In genomic region chr7:71439316-71439715, GRCh38 we compare ENCODE assay signal across 29 cellular contexts.
DNase-seq lines count a peak whose midpoint lies in the region; ATAC-seq, FAIRE-seq and TF ChIP-seq lines count a peak whose summit lies in the region.
"Had no signal": no experiment of that assay in that cellular context is flagged by ENCODE, and none has a peak within 500 bp of the region (broad histone marks: within the 10 kb centered on the region; RNA-seq: fewer than 3 reads in every experiment).

No MANE protein-coding gene starts in this region.

- H2BK5ac ChIP-seq in H1 (ENCODE audit: low read depth, low read length), result no peak overlapping the region

- H4K8ac ChIP-seq in H1 (ENCODE audit: extremely low read depth, insufficient read depth, low read length), result no peak overlapping the region

- CTCF ChIA-PET in H1 (lab: Charles Lee; ENCODE audit: partially characterized antibody), result interaction anchor here (0.5 kb wide), 1 partner anchor 59 kb away, joined by 4 read pairs; no protein-coding TSS in a partner anchor
- CTCF ChIA-PET in activated CD8-positive, alpha-beta memory T cell treated with anti-CD3 and anti-CD28 coated beads, Interleukin-2, amount 10 ng/mL, durations not matched to agents 7 days and 5 days (lab: Charles Lee), result no interaction called here

- POLR2A ChIA-PET in H1 (lab: Charles Lee; ENCODE audit: partially characterized antibody), result no interaction called here

- no peak overlapping the region for H3K56ac ChIP-seq in H1 (replicated peaks; ENCODE audit: insufficient read length, low read depth, low read length)

- H3K4me3 ChIP-seq in H1 (ENCODE audit: extremely low read depth in 1 of 4, insufficient read depth in 2 of 4, low read depth in 3 of 4, low read length in 4 of 4) (no peak overlapping the region), osteoblast (ENCODE audit: insufficient read depth, low read length) (no peak overlapping the region), uterus (no peak overlapping the region)
- H3K4me3 ChIP-seq: BLaER1, GM12878 had no signal

- H3K4me2 ChIP-seq in H1 (ENCODE audit: insufficient read depth in 1 of 2, low read depth in 2 of 2, low read length in 2 of 2) (no peak overlapping the region), osteoblast (ENCODE audit: insufficient read depth, low read length) (no peak overlapping the region)
- H3K4me2 ChIP-seq: BLaER1 had no signal

- H3K27me3 ChIP-seq in H1 (replicated peaks in 1 of 4; ENCODE audit: control insufficient read depth in 3 of 4, extremely low read depth in 1 of 4, insufficient read depth in 3 of 4, low read length in 3 of 4), result no peaks in the 10 kb centered on the region
- no peaks in the 10 kb centered on the region for H3K27me3 ChIP-seq in osteoblast (ENCODE audit: insufficient read depth, low read length)
- H3K27me3 ChIP-seq in uterus, result no peaks in the 10 kb centered on the region
- H3K27me3 ChIP-seq: BE2C, BLaER1 had no signal

- H3K9me3 ChIP-seq in H1 (ENCODE audit: insufficient read depth in 2 of 2, low read depth in 1 of 2, low read length in 1 of 2) (peaks cover 12 to 14% of the 10 kb centered on the region in 2 experiments), osteoblast (ENCODE audit: low read depth, low read length) (no peaks in the 10 kb centered on the region), uterus (no peaks in the 10 kb centered on the region)
- H3K9me3 ChIP-seq: BE2C had no signal

- peaks cover 16% of the 10 kb centered on the region for H3K9me3 Mint-ChIP-seq in activated CD8-positive, alpha-beta memory T cell treated with anti-CD3 and anti-CD28 coated beads, Interleukin-2, amount 10 ng/mL, durations not matched to agents 7 days and 5 days (ENCODE audit: low read depth)

- TF ChIP-seq CTCF in H1 (IDR thresholded peaks at IDR 0.05; ENCODE audit: control extremely low read depth in 1 of 3, insufficient read depth in 1 of 3, low read depth in 1 of 3, low read length in 3 of 3) (no peak), osteoblast (IDR thresholded peaks at IDR 0.05; ENCODE audit: extremely low read depth, low read depth, low read length) (no peak), uterus (IDR thresholded peaks at IDR 0.05) (no peak)

- no peaks in the 10 kb centered on the region for H3K27me3 Mint-ChIP-seq in activated CD8-positive, alpha-beta memory T cell treated with anti-CD3 and anti-CD28 coated beads, Interleukin-2, amount 10 ng/mL, durations not matched to agents 7 days and 5 days
- H3K27me3 Mint-ChIP-seq: CD4-positive, alpha-beta memory T cell; CD4-positive, CD25-positive, alpha-beta regulatory T cell; CD8-positive, alpha-beta memory T cell had no signal

- TF ChIP-seq EP300 in H1 (IDR thresholded peaks at IDR 0.05; ENCODE audit: borderline replicate concordance in 1 of 2, low read depth in 2 of 2, low read length in 2 of 2), result no peak

- no peaks in the 10 kb centered on the region for H3K4me1 Mint-ChIP-seq in activated CD8-positive, alpha-beta memory T cell treated with anti-CD3 and anti-CD28 coated beads, Interleukin-2, amount 10 ng/mL, durations not matched to agents 7 days and 5 days
- H3K4me1 Mint-ChIP-seq: CD14-positive monocyte; CD4-positive, alpha-beta memory T cell; CD4-positive, CD25-positive, alpha-beta regulatory T cell; CD8-positive, alpha-beta memory T cell had no signal

- TF ChIP-seq RAD21 in H1 (IDR thresholded peaks at IDR 0.05 in 1 of 2, conservative IDR thresholded peaks at IDR 0.05 in 1 of 2; ENCODE audit: low read depth in 2 of 2, low read length in 2 of 2), result no peak

- no peak for TF ChIP-seq POLR2A in H1 (IDR thresholded peaks at IDR 0.05; ENCODE audit: control extremely low read depth in 1 of 2, low read depth in 2 of 2, low read length in 2 of 2)
- no peak for TF ChIP-seq POLR2A in uterus (IDR thresholded peaks at IDR 0.05)

- no peak overlapping the region for H3K9ac ChIP-seq in H1 (replicated peaks in 1 of 4; ENCODE audit: extremely low read depth in 1 of 4, low read depth in 3 of 4, low read length in 3 of 4)
- H3K9ac ChIP-seq: BLaER1 had no signal

- H3K23me2 ChIP-seq in H1 (ENCODE audit: low read depth, low read length), result no peaks in the 10 kb centered on the region

- no peaks in the 10 kb centered on the region; a peak in 1 of 4 replicates for H3K79me2 ChIP-seq in H1 (ENCODE audit: control insufficient read depth in 1 of 2, insufficient read depth in 2 of 2, low read length in 2 of 2)
- H3K79me2 ChIP-seq in osteoblast (ENCODE audit: insufficient read depth, low read length), result no peaks in the 10 kb centered on the region

- H3K4ac ChIP-seq in H1 (replicated peaks; ENCODE audit: insufficient read length, low read depth, low read length), result no peak overlapping the region

- no peak overlapping the region for H2AFZ ChIP-seq in H1 (ENCODE audit: low read length)
- H2AFZ ChIP-seq in osteoblast (ENCODE audit: low read length), result no peak overlapping the region

- H3K79me1 ChIP-seq in H1 (ENCODE audit: low read depth, low read length), result no peaks in the 10 kb centered on the region

- no peak for FAIRE-seq in H1 (lab: Jason Lieb, UNC)
- FAIRE-seq: A204.1, GM12878, GM12892, GM18507 had no signal

- H2BK15ac ChIP-seq in H1 (ENCODE audit: low read length), result no peak overlapping the region

- H3K36me3 Mint-ChIP-seq in activated CD8-positive, alpha-beta memory T cell treated with anti-CD3 and anti-CD28 coated beads, Interleukin-2, amount 10 ng/mL, durations not matched to agents 7 days and 5 days, result peaks cover 3% of the 10 kb centered on the region
- H3K36me3 Mint-ChIP-seq: CD14-positive monocyte; CD4-positive, alpha-beta memory T cell; CD4-positive, CD25-positive, alpha-beta regulatory T cell; CD8-positive, alpha-beta memory T cell had no signal

- no peak overlapping the region for H2AK5ac ChIP-seq in H1 (ENCODE audit: low read depth, low read length)

- H4K91ac ChIP-seq in H1 (replicated peaks; ENCODE audit: insufficient read length, low read length), result peak overlapping the region; percentile 2

- no peak overlapping the region for H3K27ac Mint-ChIP-seq in activated CD8-positive, alpha-beta memory T cell treated with anti-CD3 and anti-CD28 coated beads, Interleukin-2, amount 10 ng/mL, durations not matched to agents 7 days and 5 days
- H3K27ac Mint-ChIP-seq: CD14-positive monocyte; CD4-positive, alpha-beta memory T cell; CD4-positive, CD25-positive, alpha-beta regulatory T cell; CD8-positive, alpha-beta memory T cell had no signal

- H4K20me1 ChIP-seq in H1 (replicated peaks in 1 of 2; ENCODE audit: control insufficient read depth in 1 of 2, insufficient read depth in 2 of 2, low read length in 2 of 2) (no peaks in the 10 kb centered on the region), osteoblast (ENCODE audit: insufficient read depth, low read length) (no peaks in the 10 kb centered on the region)
- H4K20me1 ChIP-seq: BLaER1 had no signal

- H3K14ac ChIP-seq in H1 (ENCODE audit: insufficient read length), result no peak overlapping the region

- DNase-seq in H1 (ENCODE audit: low read depth in 1 of 2, low spot score in 2 of 2) (no peak), left kidney (ENCODE audit: low read depth, low spot score) (peak; percentile 20), osteoblast (ENCODE audit: insufficient read length, low spot score, missing footprints) (peak; percentile 14), retina (peak; percentile 13), mesenteric fat pad (ENCODE audit: low spot score) (no peak), uterus (no peak), NCI-H2227 treated with DMSO at 0.1 percent for 48 hours (lab: John Stamatoyannopoulos, UW) (no peak)
- DNase-seq in activated CD8-positive, alpha-beta memory T cell treated with anti-CD3 and anti-CD28 coated beads, Interleukin-2, amount 10 ng/mL, durations not matched to agents 7 days and 5 days, result no peak
- DNase-seq: 8988T; ACHN; BE2C; C1 segment of cervical spinal cord; CD4-positive, alpha-beta memory T cell; CD4-positive, CD25-positive, alpha-beta regulatory T cell; CD8-positive, alpha-beta memory T cell; COR-L47; DMS 273 treated with DMSO at 0.1 percent for 48 hours; DMS153; DMS53; DMS79; DND-41; EL; GDM1 had no signal

- no peak overlapping the region for H4K5ac ChIP-seq in H1 (ENCODE audit: insufficient read length, low read depth, low read length)

- H3K36me3 ChIP-seq in H1 (ENCODE audit: control insufficient read depth in 2 of 4, insufficient read depth in 4 of 4, low read length in 3 of 4) (peaks cover 0 to 24% (median 8%) of the 10 kb centered on the region in 4 experiments; a peak in 4 of 8 replicates), osteoblast (ENCODE audit: insufficient read depth, low read length) (no peaks in the 10 kb centered on the region), uterus (no peaks in the 10 kb centered on the region)
- H3K36me3 ChIP-seq: BE2C, BLaER1 had no signal

- intact Hi-C loops in uterus (cut with DNase I; ENCODE audit: low total_unique reads), result no loop called here

- H3K23ac ChIP-seq in H1 (ENCODE audit: insufficient read length), result no peak overlapping the region

- no peak overlapping the region for H2BK20ac ChIP-seq in H1 (ENCODE audit: low read length)

- peaks cover 0 to 12% (median 4%) of the 10 kb centered on the region in 4 experiments; a peak in 5 of 7 replicates for H3K4me1 ChIP-seq in H1 (replicated peaks in 1 of 4; ENCODE audit: control insufficient read depth in 3 of 4, insufficient read depth in 4 of 4, low read length in 3 of 4)
- no peaks in the 10 kb centered on the region for H3K4me1 ChIP-seq in osteoblast (ENCODE audit: insufficient read depth, low read length)
- H3K4me1 ChIP-seq in uterus, result no peaks in the 10 kb centered on the region
- H3K4me1 ChIP-seq: BE2C had no signal

- H3K18ac ChIP-seq in H1 (ENCODE audit: extremely low read depth, low read length), result no peak overlapping the region

- no peak overlapping the region for H3K4me3 Mint-ChIP-seq in activated CD8-positive, alpha-beta memory T cell treated with anti-CD3 and anti-CD28 coated beads, Interleukin-2, amount 10 ng/mL, durations not matched to agents 7 days and 5 days
- H3K4me3 Mint-ChIP-seq: CD14-positive monocyte; CD4-positive, CD25-positive, alpha-beta regulatory T cell; CD8-positive, alpha-beta memory T cell had no signal

- no peak overlapping the region for H2BK120ac ChIP-seq in H1 (replicated peaks; ENCODE audit: low read depth, low read length)

- no peak overlapping the region for H2BK12ac ChIP-seq in H1 (ENCODE audit: low read depth, low read length)

- WGBS in H1 (ENCODE audit: extremely low coverage in 1 of 2, insufficient coverage in 1 of 2, insufficient read length in 1 of 2, insufficient replicate concordance in 2 of 2, low coverage in 1 of 2, low lambda C conversion rate in 2 of 2, missing lambda C conversion rate in 1 of 2), 2 experiments, result 91% methylated on average over 7 of the region's 7 CpGs; no CpG with 5 or more reads in 1 of the 2 experiments

- H3K27ac ChIP-seq in H1 (ENCODE audit: low read depth, low read length), result no peak overlapping the region
- H3K27ac ChIP-seq in osteoblast (ENCODE audit: low read depth, low read length), result no peak overlapping the region
- no peak overlapping the region for H3K27ac ChIP-seq in uterus
- H3K27ac ChIP-seq: BLaER1 had no signal

- no peak for ATAC-seq in activated CD8-positive, alpha-beta memory T cell treated with anti-CD3 and anti-CD28 coated beads, Interleukin-2, amount 10 ng/mL, durations not matched to agents 7 days and 5 days
- ATAC-seq: GM12878 had no signal

TF ChIP-seq in H1, 55 proteins besides CTCF, POLR2A, EP300 and RAD21 (continues in another document):
- no peak for TF ChIP-seq TEAD4 (IDR thresholded peaks at IDR 0.05; ENCODE audit: low read depth, low read length)
- TF ChIP-seq HDAC6 (IDR thresholded peaks at IDR 0.05; ENCODE audit: low read depth, low read length), result no peak
- TF ChIP-seq CBX8 (IDR thresholded peaks at IDR 0.05; ENCODE audit: borderline replicate concordance, low read depth, low read length), result no peak

Comparison
In these comparisons a context has a peak if more than half of its experiments do, and no peak if none do; other contexts are left out.
1. DNase-seq: peak in left kidney (single experiment), osteoblast (single experiment) and retina (single experiment); none in H1 (0 of 2), mesenteric fat pad (single experiment), activated CD8-positive, alpha-beta memory T cell treated with anti-CD3 and anti-CD28 coated beads, Interleukin-2, amount 10 ng/mL, durations not matched to agents 7 days and 5 days (single experiment), uterus (0 of 2) and NCI-H2227 treated with DMSO at 0.1 percent for 48 hours (single experiment).